Comparison of ENCODE assay signal across 9 cellular contexts in genomic region chr16:30351586-30352419, GRCh38. TPM values are rescaled to one million over a fixed set of nuclear protein-coding genes. Genes with fewer than 3 reads are reported as not detected.
DNase-seq lines count a peak whose midpoint lies in the region; ATAC-seq and TF ChIP-seq lines count a peak whose summit lies in the region.
"Had no signal": no experiment of that assay in that cellular context is flagged by ENCODE, and none has a peak within 500 bp of the region (broad histone marks: within the 10 kb centered on the region; RNA-seq: fewer than 3 reads in every experiment).

No MANE protein-coding gene starts in this region.

- CTCF ChIA-PET in naive thymus-derived CD4-positive, alpha-beta T cell (lab: Charles Lee), result no interaction called here

- TF ChIP-seq CTCF in dorsolateral prefrontal cortex (IDR thresholded peaks at IDR 0.05 in 54 of 56, conservative IDR thresholded peaks at IDR 0.05 in 2 of 56; ENCODE audit: low read depth in 1 of 56, partially characterized antibody in 56 of 56), result peak in 2 of 56 donors; percentile 10 to 11

- H3K27ac Mint-ChIP-seq in naive thymus-derived CD4-positive, alpha-beta T cell, result peak overlapping the region in 5 of 9 donors; percentile 27 to 87 (median 39)

- no peaks in the 10 kb centered on the region for H3K9me3 Mint-ChIP-seq in naive thymus-derived CD4-positive, alpha-beta T cell

- in situ Hi-C loops in ACHN (cut with HindIII; ENCODE audit: low pct_ligation_motif_present, low pct_unique_long_range_greater_than_20kb, low sequenced_read_pairs), result no loop called here

- peak overlapping the region in 9 of 59 donors; percentile 5 to 33 (median 17) for H3K4me3 ChIP-seq in dorsolateral prefrontal cortex
- H3K4me3 ChIP-seq in naive thymus-derived CD4-positive, alpha-beta T cell (ENCODE audit: low read length), result no peak overlapping the region

- H3K36me3 ChIP-seq in naive thymus-derived CD4-positive, alpha-beta T cell (ENCODE audit: control insufficient read depth in 2 of 3, insufficient read depth in 3 of 3, low read length in 3 of 3), result peaks cover 0 to 44% (median 22%) of the 10 kb centered on the region in 3 experiments

- H3K9me3 ChIP-seq in naive thymus-derived CD4-positive, alpha-beta T cell (ENCODE audit: control insufficient read depth in 2 of 3, low read length in 3 of 3), result no peaks in the 10 kb centered on the region

- no peaks in the 10 kb centered on the region for H3K27me3 ChIP-seq in dorsolateral prefrontal cortex
- H3K27me3 ChIP-seq in naive thymus-derived CD4-positive, alpha-beta T cell (ENCODE audit: control insufficient read depth in 2 of 2, insufficient read depth in 2 of 2, low read length in 2 of 2), result no peaks in the 10 kb centered on the region

- no peak for ATAC-seq in naive thymus-derived CD4-positive, alpha-beta T cell
- ATAC-seq in HG02884 (IDR thresholded peaks at IDR 0.05; ENCODE audit: unreplicated experiment), result no peak
- ATAC-seq in stimulated activated naive CD8-positive, alpha-beta T cell treated with anti-CD3 and anti-CD28 coated beads, Interleukin-15, Interleukin-2, amounts not matched to agents 100 U/mL and 50 U/mL, for 24 hours, result no peak

- peaks cover 0 to 18% (median 4%) of the 10 kb centered on the region in 5 donors for H3K36me3 Mint-ChIP-seq in naive thymus-derived CD4-positive, alpha-beta T cell

- intact Hi-C loops in dorsolateral prefrontal cortex (cut with DNase I), result loop anchor here in 1 of 2 donors (2.0 kb wide), 1 partner anchor 15 kb away; no protein-coding TSS in a partner anchor
- intact Hi-C loops in naive thymus-derived CD4-positive, alpha-beta T cell (cut with micrococcal nuclease), result no loop called here

- H3K4me3 Mint-ChIP-seq in naive thymus-derived CD4-positive, alpha-beta T cell, result peak overlapping the region in 5 of 10 donors; percentile 7 to 68 (median 33)

- H3K27ac ChIP-seq in dorsolateral prefrontal cortex, result peak overlapping the region in 58 of 59 donors; percentile 6 to 98 (median 79)
- H3K27ac ChIP-seq in naive thymus-derived CD4-positive, alpha-beta T cell (ENCODE audit: low read depth, low read length), result no peak overlapping the region

- POLR2A ChIA-PET in naive thymus-derived CD4-positive, alpha-beta T cell (lab: Charles Lee), result interaction anchor here (1.3 kb wide), 1 partner anchor 16 kb away, joined by 7 read pairs; no protein-coding TSS in a partner anchor

- peaks cover 5 to 46% (median 31%) of the 10 kb centered on the region in 7 donors for H3K4me1 Mint-ChIP-seq in naive thymus-derived CD4-positive, alpha-beta T cell

- peaks cover 0 to 2% (median 0%) of the 10 kb centered on the region in 5 donors for H3K27me3 Mint-ChIP-seq in naive thymus-derived CD4-positive, alpha-beta T cell

- H3K4me1 ChIP-seq in naive thymus-derived CD4-positive, alpha-beta T cell (ENCODE audit: control insufficient read depth in 2 of 2, insufficient read depth in 2 of 2, low read length in 2 of 2), result peaks cover 16 to 18% of the 10 kb centered on the region in 2 donors

- DNase-seq in ACHN, result peak; percentile 96
- peak; percentile 81 for DNase-seq in NCI-H446 treated with DMSO at 0.1 percent for 48 hours (lab: John Stamatoyannopoulos, UW)
- peak in 9 of 10 donors; percentile 63 to 91 (median 81) for DNase-seq in dorsolateral prefrontal cortex
- peak in 1 of 9 donors; percentile 5 for DNase-seq in naive thymus-derived CD4-positive, alpha-beta T cell
- DNase-seq in NOMO-1 treated with dmso at 0.1 percent for 144 hours (lab: John Stamatoyannopoulos, UW; ENCODE audit: unreplicated experiment), result no peak
- no peak for DNase-seq in stimulated activated CD4-positive, alpha-beta T cell treated with anti-CD3 and anti-CD28 coated beads, Interleukin-4, amount 100 ng/mL, for 24 hours
- no peak for DNase-seq in stimulated activated naive CD8-positive, alpha-beta T cell treated with anti-CD3 and anti-CD28 coated beads, Interleukin-15, Interleukin-2, amounts not matched to agents 100 U/mL and 50 U/mL, for 24 hours

RNA-seq across cellular contexts. Expression of gene CD2BP2, which starts 3.3 kb away (rescaled TPM):
- 10 to 100 TPM; 45.0 to 76.5 (median 59.2) TPM for total RNA-seq in dorsolateral prefrontal cortex
- 10 to 100 TPM; 37.5 to 77.0 (median 64.6) TPM for total RNA-seq in naive thymus-derived CD4-positive, alpha-beta T cell
- 10 to 100 TPM; 18.7 to 24.4 TPM for polyA plus RNA-seq in naive thymus-derived CD4-positive, alpha-beta T cell

RNA-seq across cellular contexts. Expression of gene TBC1D10B, which starts 18.5 kb away (rescaled TPM):
- total RNA-seq in dorsolateral prefrontal cortex, result 10 to 100 TPM; 50.3 to 87.6 (median 67.1) TPM
- 10 to 100 TPM; 23.2 to 70.0 (median 45.2) TPM for total RNA-seq in naive thymus-derived CD4-positive, alpha-beta T cell
- polyA plus RNA-seq in naive thymus-derived CD4-positive, alpha-beta T cell, result 10 to 100 TPM in 1 of 2 donors, 1 to 10 TPM in 1; 7.6 to 13.6 TPM

RNA-seq across cellular contexts. Expression of gene MYL11, which starts 22.8 kb away (rescaled TPM):
- total RNA-seq in dorsolateral prefrontal cortex, result 1 to 10 TPM in 12 of 120 experiments, under 1 TPM in 1, not detected in 107; 0.95 to 3.8 (median 2.0) TPM
- total RNA-seq in naive thymus-derived CD4-positive, alpha-beta T cell, result 1 to 10 TPM in 2 of 5 experiments, under 1 TPM in 1, not detected in 2; 0.87 to 2.0 (median 1.6) TPM
- not detected for polyA plus RNA-seq in naive thymus-derived CD4-positive, alpha-beta T cell
- total RNA-seq: kidney epithelial cell had no signal

RNA-seq across cellular contexts. Expression of gene SEPTIN1, which starts 30.6 kb away (rescaled TPM):
- total RNA-seq in dorsolateral prefrontal cortex, result 1 to 10 TPM; 1.6 to 8.3 (median 4.0) TPM
- 100 to 1,000 TPM; 176 to 355 (median 183) TPM for total RNA-seq in naive thymus-derived CD4-positive, alpha-beta T cell
- 100 to 1,000 TPM; 221 to 257 TPM for polyA plus RNA-seq in naive thymus-derived CD4-positive, alpha-beta T cell

RNA-seq across cellular contexts. Expression of gene ZNF48, which starts 43.4 kb away (rescaled TPM):
- total RNA-seq in dorsolateral prefrontal cortex, result 10 to 100 TPM; 10.1 to 24.9 (median 16.6) TPM
- 10 to 100 TPM in 3 of 5 experiments, 1 to 10 TPM in 2; 6.0 to 16.0 (median 15.6) TPM for total RNA-seq in naive thymus-derived CD4-positive, alpha-beta T cell
- polyA plus RNA-seq in naive thymus-derived CD4-positive, alpha-beta T cell, result 10 to 100 TPM in 1 of 2 donors, 1 to 10 TPM in 1; 6.0 to 10.9 TPM

Comparison
In these comparisons a context has a peak if more than half of its experiments do, and no peak if none do; other contexts are left out.
1. DNase-seq: peak in ACHN (single experiment), NCI-H446 treated with DMSO at 0.1 percent for 48 hours (single experiment) and dorsolateral prefrontal cortex (9 of 10); none in NOMO-1 treated with dmso at 0.1 percent for 144 hours (single experiment), stimulated activated CD4-positive, alpha-beta T cell treated with anti-CD3 and anti-CD28 coated beads, Interleukin-4, amount 100 ng/mL, for 24 hours (single experiment) and stimulated activated naive CD8-positive, alpha-beta T cell treated with anti-CD3 and anti-CD28 coated beads, Interleukin-15, Interleukin-2, amounts not matched to agents 100 U/mL and 50 U/mL, for 24 hours (single experiment).